Comparison of ENCODE assay signal across 21 cellular contexts in genomic region chr18:49002045-49002444, GRCh38.
"Had no signal": no experiment of that assay in that cellular context is flagged by ENCODE, and none has a peak within 500 bp of the region (broad histone marks: within the 10 kb centered on the region; RNA-seq: fewer than 3 reads in every experiment).

No MANE protein-coding gene starts in this region.

- H3K4me3 ChIP-seq: colonic mucosa, left lung, right lobe of liver, suprapubic skin had no signal

- H3K27ac ChIP-seq: colonic mucosa, left lung, neutrophil, parathyroid adenoma, right lobe of liver, suprapubic skin had no signal

- H3K9ac ChIP-seq: parathyroid adenoma had no signal

- H3K36me3 Mint-ChIP-seq: naive thymus-derived CD4-positive, alpha-beta T cell; type B pancreatic cell had no signal

- H3K4me3 Mint-ChIP-seq: central memory CD8-positive, alpha-beta T cell; naive thymus-derived CD4-positive, alpha-beta T cell; nephron; stimulated activated naive CD8-positive, alpha-beta T cell treated with anti-CD3 and anti-CD28 coated beads, Interleukin-15, amount 100 ng/mL, for 72 hours; type B pancreatic cell had no signal

- H3K27ac Mint-ChIP-seq: naive thymus-derived CD4-positive, alpha-beta T cell; progenitor cell of endocrine pancreas; type B pancreatic cell had no signal

- H2AFZ ChIP-seq: parathyroid adenoma had no signal

- DNase-seq: colonic mucosa; dermis blood vessel endothelial cell; effector memory CD4-positive, alpha-beta T cell; head of caudate nucleus; mesenchymal stem cell; midbrain; naive thymus-derived CD4-positive, alpha-beta T cell; right lobe of liver; small intestine; stimulated activated CD4-positive, alpha-beta T cell treated with anti-CD3 and anti-CD28 coated beads, Interleukin-15, amount 100 ng/mL, for 24 hours; stimulated activated CD4-positive, alpha-beta T cell treated with anti-CD3 and anti-CD28 coated beads, Interleukin-2, amount 100 ng/mL, for 48 hours; stimulated activated naive CD4-positive, alpha-beta T cell; stimulated activated naive CD8-positive, alpha-beta T cell treated with anti-CD3 and anti-CD28 coated beads, Interleukin-15, amount 100 ng/mL, for 72 hours had no signal

- H3K36me3 ChIP-seq: colonic mucosa, left lung, neutrophil, right lobe of liver, suprapubic skin had no signal

- H3K79me2 ChIP-seq: parathyroid adenoma had no signal

- H3K27me3 ChIP-seq: colonic mucosa, left lung, neutrophil, right lobe of liver, suprapubic skin had no signal

- ATAC-seq: left lung; naive thymus-derived CD4-positive, alpha-beta T cell; right lobe of liver; stimulated activated naive CD8-positive, alpha-beta T cell treated with anti-CD3 and anti-CD28 coated beads, Interleukin-15, amount 100 ng/mL, for 72 hours had no signal

- H3K9me3 Mint-ChIP-seq: central memory CD8-positive, alpha-beta T cell; naive thymus-derived CD4-positive, alpha-beta T cell; nephron; stimulated activated naive CD8-positive, alpha-beta T cell treated with anti-CD3 and anti-CD28 coated beads, Interleukin-15, amount 100 ng/mL, for 72 hours; type B pancreatic cell had no signal

- H3K9me3 ChIP-seq: colonic mucosa, left lung, neutrophil, right lobe of liver, suprapubic skin had no signal
